In genomic region chr1:178122283-178122682, GRCh38 we compare ENCODE assay signal across 11 cellular contexts. TPM values are rescaled to one million over a fixed set of nuclear protein-coding genes. Genes with fewer than 3 reads are reported as not detected.
DNase-seq lines count a peak whose midpoint lies in the region; TF ChIP-seq lines count a peak whose summit lies in the region.
"Had no signal": no experiment of that assay in that cellular context is flagged by ENCODE, and none has a peak within 500 bp of the region (broad histone marks: within the 10 kb centered on the region; RNA-seq: fewer than 3 reads in every experiment).

No MANE protein-coding gene starts in this region.

- H3K9me3 ChIP-seq in iPS-18a (ENCODE audit: control insufficient read depth, low read depth, low read length), result no peaks in the 10 kb centered on the region

- H3K4me3 ChIP-seq in GM12864 (ENCODE audit: low read depth, low read length), result no peak overlapping the region
- H3K4me3 ChIP-seq in iPS-18a (ENCODE audit: low read length), result peak overlapping the region; percentile 7

- peak overlapping the region; percentile 65 for H3K4me3 Mint-ChIP-seq in HFFc6
- H3K4me3 Mint-ChIP-seq: effector memory CD8-positive, alpha-beta T cell had no signal

- H3K36me3 ChIP-seq in iPS-18a (ENCODE audit: control insufficient read depth, low read depth, low read length), result no peaks in the 10 kb centered on the region

- H3K4me1 ChIP-seq in iPS-18a (ENCODE audit: control insufficient read depth, low read depth, low read length), result peaks cover 11% of the 10 kb centered on the region

- peaks cover 9% of the 10 kb centered on the region for H3K36me3 Mint-ChIP-seq in HFFc6 (ENCODE audit: low read depth)

- H3K27me3 ChIP-seq in iPS-18a (ENCODE audit: control insufficient read depth, insufficient read depth, low read length), result no peaks in the 10 kb centered on the region

- no peaks in the 10 kb centered on the region for H3K9me3 Mint-ChIP-seq in HFFc6

- H3K4me1 Mint-ChIP-seq in HFFc6 (ENCODE audit: low read depth), result peaks cover 76% of the 10 kb centered on the region

- DNase-seq in GM12864 (ENCODE audit: low read depth) (peak; percentile 1), HFFc6 (peak; percentile 24), MV-4-11 (lab: John Stamatoyannopoulos, UW) (peak; percentile 71), kidney glomerular epithelial cell (lab: John Stamatoyannopoulos, UW) (no peak), GDM1 (lab: John Stamatoyannopoulos, UW) (no peak), erythroblast (lab: John Stamatoyannopoulos, UW) (no peak)
- DNase-seq in stimulated activated CD8-positive, alpha-beta memory T cell treated with anti-CD3 and anti-CD28 coated beads, Interleukin-4, amount 100 ng/mL, for 48 hours, result no peak
- DNase-seq: effector memory CD8-positive, alpha-beta T cell; NCI-H526; SW 1271 had no signal

- TF ChIP-seq CTCF in GM12864 (IDR thresholded peaks at IDR 0.05; ENCODE audit: low read depth, low read length, missing control alignments), result no peak
- TF ChIP-seq CTCF in HFFc6 (IDR thresholded peaks at IDR 0.05), result no peak

- peak overlapping the region; percentile 66 for H3K27ac Mint-ChIP-seq in HFFc6
- H3K27ac Mint-ChIP-seq: effector memory CD8-positive, alpha-beta T cell had no signal

- H3K27me3 Mint-ChIP-seq in HFFc6 (ENCODE audit: insufficient read depth), result no peaks in the 10 kb centered on the region
- H3K27me3 Mint-ChIP-seq: effector memory CD8-positive, alpha-beta T cell had no signal

- peak overlapping the region; percentile 18 for H3K27ac ChIP-seq in iPS-18a (ENCODE audit: low read length)

- no peak overlapping the region for H3K9ac ChIP-seq in iPS-18a (ENCODE audit: low read length)

- TF ChIP-seq POLR2A in erythroblast (IDR thresholded peaks at IDR 0.05; ENCODE audit: low read length), result no peak

RNA-seq across cellular contexts. Expression of gene RASAL2, which starts 28.4 kb away (rescaled TPM):
- total RNA-seq in HFFc6 (2021; fragmentation: NEBNext Ultra II Directional; extraction: Animal tissue kit (Norgen Biotek cat#: 25700)), result 10 to 100 TPM; 21.2 to 30.7 (median 24.4) TPM

Comparison
In these comparisons a context has a peak if more than half of its experiments do, and no peak if none do; other contexts are left out.
1. DNase-seq: peak in GM12864 (single experiment), HFFc6 (single experiment) and MV-4-11 (single experiment); none in kidney glomerular epithelial cell (single experiment), stimulated activated CD8-positive, alpha-beta memory T cell treated with anti-CD3 and anti-CD28 coated beads, Interleukin-4, amount 100 ng/mL, for 48 hours (single experiment), GDM1 (single experiment) and erythroblast (0 of 2).